8 cellular contexts compared by ENCODE assay signal in the genomic region with DNA sequence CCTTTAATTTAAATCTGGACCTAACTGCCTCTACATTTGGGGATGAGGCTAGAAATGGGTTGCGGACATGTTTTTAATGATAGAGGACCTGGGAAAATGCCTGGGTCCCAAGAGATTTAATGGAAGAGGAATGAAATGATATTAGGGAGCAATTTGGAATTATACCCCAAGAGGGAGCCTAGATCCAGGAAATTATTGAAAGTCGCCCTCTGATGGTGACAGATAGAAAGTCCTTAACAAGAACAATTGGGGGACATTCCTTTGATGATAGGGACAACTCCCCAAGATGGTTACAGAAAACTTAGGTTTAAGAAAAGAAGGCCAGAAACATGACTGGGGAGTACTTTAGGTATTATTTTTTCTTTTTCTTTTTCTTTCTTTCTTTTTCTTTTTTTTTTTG. TPM values are rescaled to one million over a fixed set of nuclear protein-coding genes. Genes with fewer than 3 reads are reported as not detected.
DNase-seq lines count a peak whose midpoint lies in the region; ATAC-seq and TF ChIP-seq lines count a peak whose summit lies in the region.

No MANE protein-coding gene starts in this region.

- H3K4me1 ChIP-seq in body of pancreas: no peaks in the 10 kb centered on the region

- no peaks in the 10 kb centered on the region for H3K36me3 ChIP-seq in body of pancreas (replicated peaks in 1 of 2; ENCODE audit: insufficient read depth in 1 of 2, low read depth in 2 of 2)

- TF ChIP-seq CTCF in GM10266 (IDR thresholded peaks at IDR 0.05; ENCODE audit: control insufficient read depth, insufficient read depth, low read depth, missing control alignments): peak; percentile 57
- peak in 6 of 7 experiments; percentile 19 to 67 (median 48) for TF ChIP-seq CTCF in body of pancreas (IDR thresholded peaks at IDR 0.05)
- TF ChIP-seq CTCF in nephron progenitor cell (IDR thresholded peaks at IDR 0.05): peak; percentile 39
- no peak for TF ChIP-seq CTCF in omental fat pad (IDR thresholded peaks at IDR 0.05)

- DNase-seq in GM10266 (ENCODE audit: extremely low spot score): peak; percentile 38
- DNase-seq in NAMALWA (ENCODE audit: low spot score): peak; percentile 56
- DNase-seq in body of pancreas: no peak
- no peak for DNase-seq in nephron progenitor cell
- no peak for DNase-seq in activated CD4-positive, alpha-beta T cell treated with anti-CD3 and anti-CD28 coated beads, Interleukin-2, amount 10 ng/mL, durations not matched to agents 7 days and 5 days
- no peak for DNase-seq in activated naive CD4-positive, alpha-beta T cell treated with anti-CD3 and anti-CD28 coated beads for 36 hours
- no peak for DNase-seq in omental fat pad (ENCODE audit: low spot score)
- no peak for DNase-seq in activated CD8-positive, alpha-beta memory T cell treated with anti-CD3 and anti-CD28 coated beads for 24 hours

- 42 to 47% methylated on average over 2 of the region's 2 CpGs for WGBS in body of pancreas, 2 donors

- intact Hi-C loops in body of pancreas (cut with DNase I): no loop called here
- intact Hi-C loops in activated naive CD4-positive, alpha-beta T cell treated with anti-CD3 and anti-CD28 coated beads for 36 hours (cut with micrococcal nuclease): loop anchor here (2.0 to 10.0 kb wide), 2 partner anchors 201 to 453 kb away; partner anchors contain the start of gene MEST

- POLR2A ChIA-PET in activated CD4-positive, alpha-beta T cell treated with anti-CD3 and anti-CD28 coated beads, Interleukin-2, amount 10 ng/mL, durations not matched to agents 7 days and 5 days (lab: Charles Lee): no interaction called here

- peaks cover 6% of the 10 kb centered on the region for H3K9me3 Mint-ChIP-seq in nephron progenitor cell
- H3K9me3 Mint-ChIP-seq in activated CD4-positive, alpha-beta T cell treated with anti-CD3 and anti-CD28 coated beads, Interleukin-2, amount 10 ng/mL, durations not matched to agents 7 days and 5 days: peaks cover 11% of the 10 kb centered on the region
- H3K9me3 Mint-ChIP-seq in activated naive CD4-positive, alpha-beta T cell treated with anti-CD3 and anti-CD28 coated beads for 36 hours: no peaks in the 10 kb centered on the region

- H3K27me3 ChIP-seq in body of pancreas: no peaks in the 10 kb centered on the region

- H3K4me3 ChIP-seq in body of pancreas: no peak overlapping the region

- H3K36me3 Mint-ChIP-seq in nephron progenitor cell (ENCODE audit: low read depth): no peaks in the 10 kb centered on the region
- H3K36me3 Mint-ChIP-seq in activated CD4-positive, alpha-beta T cell treated with anti-CD3 and anti-CD28 coated beads, Interleukin-2, amount 10 ng/mL, durations not matched to agents 7 days and 5 days (ENCODE audit: low read depth): no peaks in the 10 kb centered on the region
- H3K36me3 Mint-ChIP-seq in activated naive CD4-positive, alpha-beta T cell treated with anti-CD3 and anti-CD28 coated beads for 36 hours (ENCODE audit: low read depth): no peaks in the 10 kb centered on the region

- H3K4me3 Mint-ChIP-seq in nephron progenitor cell: no peak overlapping the region
- no peak overlapping the region for H3K4me3 Mint-ChIP-seq in activated CD4-positive, alpha-beta T cell treated with anti-CD3 and anti-CD28 coated beads, Interleukin-2, amount 10 ng/mL, durations not matched to agents 7 days and 5 days
- no peak overlapping the region for H3K4me3 Mint-ChIP-seq in activated naive CD4-positive, alpha-beta T cell treated with anti-CD3 and anti-CD28 coated beads for 36 hours

- no peak for ATAC-seq in body of pancreas
- no peak for ATAC-seq in omental fat pad (ENCODE audit: low FRiP score)

- TF ChIP-seq POLR2A in body of pancreas (IDR thresholded peaks at IDR 0.05): no peak

- no peaks in the 10 kb centered on the region for H3K9me3 ChIP-seq in body of pancreas

- CTCF ChIA-PET in activated CD4-positive, alpha-beta T cell treated with anti-CD3 and anti-CD28 coated beads, Interleukin-2, amount 10 ng/mL, durations not matched to agents 7 days and 5 days (lab: Charles Lee): no interaction called here
- CTCF ChIA-PET in activated naive CD4-positive, alpha-beta T cell treated with anti-CD3 and anti-CD28 coated beads for 36 hours (lab: Charles Lee): interaction anchor here (0.7 kb wide), 1 partner anchor 419 kb away, joined by 3 read pairs; no protein-coding TSS in a partner anchor

- no peaks in the 10 kb centered on the region for H3K27me3 Mint-ChIP-seq in nephron progenitor cell (ENCODE audit: low read depth, poor library complexity)
- H3K27me3 Mint-ChIP-seq in activated CD4-positive, alpha-beta T cell treated with anti-CD3 and anti-CD28 coated beads, Interleukin-2, amount 10 ng/mL, durations not matched to agents 7 days and 5 days: peaks cover 10% of the 10 kb centered on the region
- no peaks in the 10 kb centered on the region for H3K27me3 Mint-ChIP-seq in activated naive CD4-positive, alpha-beta T cell treated with anti-CD3 and anti-CD28 coated beads for 36 hours (ENCODE audit: low read depth)

- no peak overlapping the region for H3K27ac Mint-ChIP-seq in nephron progenitor cell
- no peak overlapping the region for H3K27ac Mint-ChIP-seq in activated CD4-positive, alpha-beta T cell treated with anti-CD3 and anti-CD28 coated beads, Interleukin-2, amount 10 ng/mL, durations not matched to agents 7 days and 5 days
- no peak overlapping the region for H3K27ac Mint-ChIP-seq in activated naive CD4-positive, alpha-beta T cell treated with anti-CD3 and anti-CD28 coated beads for 36 hours

- no peak overlapping the region for H3K27ac ChIP-seq in body of pancreas

- no peaks in the 10 kb centered on the region for H3K4me1 Mint-ChIP-seq in nephron progenitor cell
- no peaks in the 10 kb centered on the region for H3K4me1 Mint-ChIP-seq in activated CD4-positive, alpha-beta T cell treated with anti-CD3 and anti-CD28 coated beads, Interleukin-2, amount 10 ng/mL, durations not matched to agents 7 days and 5 days
- H3K4me1 Mint-ChIP-seq in activated naive CD4-positive, alpha-beta T cell treated with anti-CD3 and anti-CD28 coated beads for 36 hours (ENCODE audit: low read depth): no peaks in the 10 kb centered on the region

RNA-seq across cellular contexts. Expression of gene TSGA13, which starts 9.5 kb away (rescaled TPM):
- total RNA-seq in body of pancreas (not detected), omental fat pad (not detected)
- not detected for total RNA-seq in activated CD4-positive, alpha-beta T cell treated with anti-CD3 and anti-CD28 coated beads, Interleukin-2, amount 10 ng/mL, durations not matched to agents 7 days and 5 days
- not detected for total RNA-seq in activated naive CD4-positive, alpha-beta T cell treated with anti-CD3 and anti-CD28 coated beads for 36 hours

RNA-seq across cellular contexts. Expression of gene COPG2, which starts 27.3 kb away (rescaled TPM):
- total RNA-seq in body of pancreas (10 to 100 TPM; 12.5 to 14.5 TPM), omental fat pad (10 to 100 TPM; 12.6 to 29.8 (median 16.8) TPM)
- 10 to 100 TPM in 1 of 2 experiments, 1 to 10 TPM in 1; 8.4 to 11.0 TPM for total RNA-seq in activated CD4-positive, alpha-beta T cell treated with anti-CD3 and anti-CD28 coated beads, Interleukin-2, amount 10 ng/mL, durations not matched to agents 7 days and 5 days
- 10 to 100 TPM; 32.7 to 35.7 TPM for total RNA-seq in activated naive CD4-positive, alpha-beta T cell treated with anti-CD3 and anti-CD28 coated beads for 36 hours

RNA-seq across cellular contexts. Expression of gene KLF14, which starts 38.2 kb away (rescaled TPM):
- 1 to 10 TPM in 1 of 2 donors, not detected in 1; 1.6 TPM for total RNA-seq in body of pancreas
- not detected for total RNA-seq in activated CD4-positive, alpha-beta T cell treated with anti-CD3 and anti-CD28 coated beads, Interleukin-2, amount 10 ng/mL, durations not matched to agents 7 days and 5 days
- not detected for total RNA-seq in activated naive CD4-positive, alpha-beta T cell treated with anti-CD3 and anti-CD28 coated beads for 36 hours
- total RNA-seq in omental fat pad: 1 to 10 TPM in 2 of 4 donors, under 1 TPM in 1, not detected in 1; 0.72 to 1.4 (median 1.0) TPM

Comparison
In these comparisons a context has a peak if more than half of its experiments do, and no peak if none do; other contexts are left out.
1. DNase-seq: peak in GM10266 (single experiment) and NAMALWA (single experiment); none in body of pancreas (0 of 4), nephron progenitor cell (single experiment), activated CD4-positive, alpha-beta T cell treated with anti-CD3 and anti-CD28 coated beads, Interleukin-2, amount 10 ng/mL, durations not matched to agents 7 days and 5 days (single experiment), activated naive CD4-positive, alpha-beta T cell treated with anti-CD3 and anti-CD28 coated beads for 36 hours (single experiment), omental fat pad (single experiment) and activated CD8-positive, alpha-beta memory T cell treated with anti-CD3 and anti-CD28 coated beads for 24 hours (single experiment).
2. CTCF ChIP-seq: peak in GM10266 (single experiment), body of pancreas (6 of 7) and nephron progenitor cell (single experiment); none in omental fat pad (0 of 3).